11 cellular contexts compared by ENCODE assay signal in genomic region chrX:137926090-137926489, GRCh38.
A peak's percentile ranks its signal among the peaks of the same experiment; 100 is the strongest.
DNase-seq lines count a peak whose midpoint lies in the region; ATAC-seq, FAIRE-seq and TF ChIP-seq lines count a peak whose summit lies in the region.
"Had no signal": no experiment of that assay in that cellular context is flagged by ENCODE, and none has a peak within 500 bp of the region (broad histone marks: within the 10 kb centered on the region; RNA-seq: fewer than 3 reads in every experiment).

No MANE protein-coding gene starts in this region.

- TF ChIP-seq CTCF in KMS-11 (conservative IDR thresholded peaks at IDR 0.05; ENCODE audit: low read depth, low read length) (peak; percentile 43), RWPE2 (IDR thresholded peaks at IDR 0.05; ENCODE audit: poor library complexity, severe bottlenecking) (peak; percentile 21)

- no peaks in the 10 kb centered on the region for H3K9me3 ChIP-seq in RWPE2 (ENCODE audit: severe bottlenecking)

- intact Hi-C loops in activated CD4-positive, alpha-beta T cell treated with anti-CD3 and anti-CD28 coated beads for 36 hours (cut with DNase I, micrococcal nuclease) = loop anchor here in 1 of 2 experiments (1.0 kb wide), 1 partner anchor 494 kb away; no protein-coding TSS in a partner anchor

- H3K27me3 Mint-ChIP-seq in activated CD4-positive, alpha-beta T cell treated with anti-CD3 and anti-CD28 coated beads for 36 hours = peaks cover 1% of the 10 kb centered on the region

- H2AFZ ChIP-seq in KMS-11 (ENCODE audit: low read depth) = no peak overlapping the region

- H3K4me3 Mint-ChIP-seq in activated CD4-positive, alpha-beta T cell treated with anti-CD3 and anti-CD28 coated beads for 36 hours = no peak overlapping the region

- FAIRE-seq in islet of Langerhans (lab: Jason Lieb, UNC) (peak; percentile 17), frontal cortex (lab: Jason Lieb, UNC) (no peak)

- no peaks in the 10 kb centered on the region for H3K36me3 Mint-ChIP-seq in activated CD4-positive, alpha-beta T cell treated with anti-CD3 and anti-CD28 coated beads for 36 hours (ENCODE audit: low read depth)

- CTCF ChIA-PET in activated CD4-positive, alpha-beta T cell treated with anti-CD3 and anti-CD28 coated beads for 36 hours (lab: Charles Lee) = interaction anchor here (1.0 kb wide), 1 partner anchor 494 kb away, joined by 3 read pairs; no protein-coding TSS in a partner anchor

- ATAC-seq in RWPE2 (ENCODE audit: low read depth) = no peak
- no peak for ATAC-seq in activated CD4-positive, alpha-beta T cell treated with anti-CD3 and anti-CD28 coated beads for 36 hours

- H3K4me1 ChIP-seq in KMS-11 (ENCODE audit: low read depth, poor library complexity, severe bottlenecking) (no peaks in the 10 kb centered on the region), RWPE2 (ENCODE audit: insufficient read depth, poor library complexity, severe bottlenecking) (no peaks in the 10 kb centered on the region)

- H3K4me3 ChIP-seq in KMS-11 (IDR thresholded peaks at IDR 0.05; ENCODE audit: insufficient read depth, low read depth, low read length) = no peak overlapping the region
- no peak overlapping the region for H3K4me3 ChIP-seq in RWPE2 (ENCODE audit: severe bottlenecking)

- H3K9me3 Mint-ChIP-seq in activated CD4-positive, alpha-beta T cell treated with anti-CD3 and anti-CD28 coated beads for 36 hours (ENCODE audit: low read depth) = no peaks in the 10 kb centered on the region

- H3K4me2 ChIP-seq in KMS-11 = no peak overlapping the region

- H3K79me2 ChIP-seq in KMS-11 (ENCODE audit: insufficient read depth, low read depth) = no peaks in the 10 kb centered on the region

- H3K27me3 ChIP-seq in KMS-11 (ENCODE audit: insufficient read depth, low read depth) (no peaks in the 10 kb centered on the region), RWPE2 (ENCODE audit: insufficient read depth, poor library complexity, severe bottlenecking) (no peaks in the 10 kb centered on the region)

- POLR2A ChIA-PET in activated CD4-positive, alpha-beta T cell treated with anti-CD3 and anti-CD28 coated beads for 36 hours (lab: Charles Lee) = no interaction called here

- no peak overlapping the region for H3K27ac ChIP-seq in KMS-11
- no peak overlapping the region for H3K27ac ChIP-seq in RWPE2 (ENCODE audit: poor library complexity, severe bottlenecking)

- DNase-seq in DMS53 (lab: John Stamatoyannopoulos, UW) (peak; percentile 76), RWPE2 (ENCODE audit: low spot score) (no peak), frontal cortex (ENCODE audit: low spot score in 2 of 2) (no peak)
- DNase-seq in stimulated activated CD4-positive, alpha-beta T cell treated with anti-CD3 and anti-CD28 coated beads, Interleukin-1b, Interleukin-23, amount 100 ng/mL, for 48 hours = no peak
- no peak for DNase-seq in stimulated activated CD8-positive, alpha-beta memory T cell treated with anti-CD3 and anti-CD28 coated beads, Interleukin-4, amount 100 ng/mL, for 48 hours
- no peak for DNase-seq in activated CD4-positive, alpha-beta T cell treated with anti-CD3 and anti-CD28 coated beads for 36 hours
- DNase-seq: activated gamma-delta T cell, DMS79 treated with DMSO at 0.1 percent for 48 hours, NCI-H187 treated with DMSO at 0.1 percent for 48 hours had no signal

- H3K27ac Mint-ChIP-seq in activated CD4-positive, alpha-beta T cell treated with anti-CD3 and anti-CD28 coated beads for 36 hours = no peak overlapping the region

- H3K9ac ChIP-seq in KMS-11 = no peak overlapping the region

- H3K36me3 ChIP-seq in KMS-11 (ENCODE audit: insufficient read depth) (no peaks in the 10 kb centered on the region), RWPE2 (ENCODE audit: low read depth) (no peaks in the 10 kb centered on the region)

- no peaks in the 10 kb centered on the region for H3K4me1 Mint-ChIP-seq in activated CD4-positive, alpha-beta T cell treated with anti-CD3 and anti-CD28 coated beads for 36 hours

- H4K20me1 ChIP-seq in KMS-11 (ENCODE audit: insufficient read depth) = no peaks in the 10 kb centered on the region
